In the genomic region with DNA sequence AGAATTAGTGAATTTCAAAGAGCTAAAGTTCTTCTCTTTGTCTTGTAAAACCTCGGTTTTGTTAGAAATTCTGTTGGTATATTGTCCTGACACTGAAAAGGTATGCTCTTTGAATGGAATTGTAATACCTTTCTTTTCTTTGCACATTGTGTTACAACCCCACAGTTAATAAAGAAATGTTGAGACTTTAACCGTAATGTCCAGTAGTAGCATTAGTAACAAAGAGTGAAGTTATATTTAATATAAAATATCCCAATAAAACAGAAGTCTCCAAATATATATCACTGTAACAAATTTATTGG, we compare ENCODE assay signal across 14 cellular contexts.
DNase-seq lines count a peak whose midpoint lies in the region; ATAC-seq, FAIRE-seq and TF ChIP-seq lines count a peak whose summit lies in the region.
"Had no signal": no experiment of that assay in that cellular context is flagged by ENCODE, and none has a peak within 500 bp of the region (broad histone marks: within the 10 kb centered on the region; RNA-seq: fewer than 3 reads in every experiment).

No MANE protein-coding gene starts in this region.

- ATAC-seq in A549 (no peak), HG03565 (IDR thresholded peaks at IDR 0.05; ENCODE audit: unreplicated experiment) (no peak)
- no peak for ATAC-seq in stimulated activated naive CD8-positive, alpha-beta T cell treated with anti-CD3 and anti-CD28 coated beads, Interleukin-15, amount 100 ng/mL, for 72 hours

- H3K4me3 ChIP-seq in A549, result no peak overlapping the region
- H3K4me3 ChIP-seq in GM23248, result no peak overlapping the region
- H3K4me3 ChIP-seq in endothelial cell of umbilical vein (replicated peaks in 1 of 3; ENCODE audit: insufficient read depth in 1 of 3, low read depth in 1 of 3, low read length in 3 of 3), result no peak overlapping the region

- H2AFZ ChIP-seq in GM23248 (no peak overlapping the region), endothelial cell of umbilical vein (ENCODE audit: low read depth, low read length) (no peak overlapping the region)

- TF ChIP-seq POLR2A in A549 (IDR thresholded peaks at IDR 0.05; ENCODE audit: low read length) (no peak), endothelial cell of umbilical vein (IDR thresholded peaks at IDR 0.05; ENCODE audit: low read depth, low read length) (no peak)

- H3K27ac ChIP-seq in A549 (peak overlapping the region; percentile 39 to 74; a peak in 4 of 6 replicates), GM23248 (peak overlapping the region; percentile 75; the same call in 1 of the 2 replicates), RWPE1 (no peak overlapping the region), endothelial cell of umbilical vein (ENCODE audit: insufficient read depth, low read depth, low read length) (no peak overlapping the region)

- no peaks in the 10 kb centered on the region for H3K36me3 ChIP-seq in GM23248 (ENCODE audit: low read depth)
- no peaks in the 10 kb centered on the region for H3K36me3 ChIP-seq in endothelial cell of umbilical vein (ENCODE audit: control insufficient read depth in 2 of 2, extremely low read depth in 1 of 2, insufficient read depth in 2 of 2, low read length in 2 of 2)

- H3K79me2 ChIP-seq in GM23248 (ENCODE audit: insufficient read depth), result peaks cover 77% of the 10 kb centered on the region
- H3K79me2 ChIP-seq in endothelial cell of umbilical vein (ENCODE audit: control insufficient read depth, insufficient read depth, low read length), result no peaks in the 10 kb centered on the region

- no peaks in the 10 kb centered on the region for H3K9me2 ChIP-seq in GM23248 (ENCODE audit: insufficient read depth)
- H3K9me2 ChIP-seq: SK-N-SH had no signal

- no peak for FAIRE-seq in A549 (lab: Jason Lieb, UNC)
- peak; percentile 24 for FAIRE-seq in endothelial cell of umbilical vein (lab: Jason Lieb, UNC)

- TF ChIP-seq RAD21 in A549 (conservative IDR thresholded peaks at IDR 0.05 in 1 of 2, IDR thresholded peaks at IDR 0.05 in 1 of 2), result no peak

- H3K27me3 Mint-ChIP-seq in stimulated activated naive CD8-positive, alpha-beta T cell treated with anti-CD3 and anti-CD28 coated beads, Interleukin-15, amount 100 ng/mL, for 72 hours, result no peaks in the 10 kb centered on the region
- H3K27me3 Mint-ChIP-seq in MCF 10A (ENCODE audit: insufficient read depth, unreplicated experiment), result no peaks in the 10 kb centered on the region
- H3K27me3 Mint-ChIP-seq: CD4-positive, CD25-positive, alpha-beta regulatory T cell; IgD-negative memory B cell had no signal

- H3K27me3 ChIP-seq in GM23248 (replicated peaks; ENCODE audit: insufficient read depth), result no peaks in the 10 kb centered on the region
- H3K27me3 ChIP-seq in endothelial cell of umbilical vein (ENCODE audit: control insufficient read depth in 2 of 2, insufficient read depth in 2 of 2, low read length in 2 of 2), result no peaks in the 10 kb centered on the region

- H3K4me2 ChIP-seq in A549 (peak overlapping the region; percentile 64), GM23248 (ENCODE audit: unreplicated experiment) (peak overlapping the region; percentile 61), endothelial cell of umbilical vein (ENCODE audit: insufficient read depth, low read length) (no peak overlapping the region)
- H3K4me2 ChIP-seq: SK-N-SH had no signal

- BruUV-seq in endothelial cell of umbilical vein (replicated peaks; lab: Mats Ljungman, UMichigan), result no TSS peak
- no TSS peak for BruUV-seq in MCF 10A (replicated peaks; lab: Mats Ljungman, UMichigan)

- H4K20me1 ChIP-seq in GM23248 (ENCODE audit: insufficient read depth) (no peaks in the 10 kb centered on the region), endothelial cell of umbilical vein (replicated peaks; ENCODE audit: control insufficient read depth, extremely low read depth, insufficient read depth, low read length) (no peaks in the 10 kb centered on the region)

- no peak overlapping the region for H3K4me3 Mint-ChIP-seq in stimulated activated naive CD8-positive, alpha-beta T cell treated with anti-CD3 and anti-CD28 coated beads, Interleukin-15, amount 100 ng/mL, for 72 hours
- H3K4me3 Mint-ChIP-seq in MCF 10A (ENCODE audit: unreplicated experiment), result no peak overlapping the region
- H3K4me3 Mint-ChIP-seq: CD4-positive, CD25-positive, alpha-beta regulatory T cell; IgD-negative memory B cell had no signal

- H3K4me1 ChIP-seq in A549 (peaks cover 66% of the 10 kb centered on the region), GM23248 (ENCODE audit: insufficient read depth) (peaks cover 15% of the 10 kb centered on the region), endothelial cell of umbilical vein (ENCODE audit: control insufficient read depth, extremely low read depth, insufficient read depth, low read length) (no peaks in the 10 kb centered on the region)

- TF ChIP-seq CTCF in A549 (IDR thresholded peaks at IDR 0.05) (no peak), RWPE1 (conservative IDR thresholded peaks at IDR 0.05; ENCODE audit: low read depth) (peak; percentile 60; the same call in 1 of the 2 replicates), endothelial cell of umbilical vein (IDR thresholded peaks at IDR 0.05; ENCODE audit: extremely low read depth in 1 of 2, insufficient read depth in 1 of 2, low read depth in 1 of 2, low read length in 2 of 2) (no peak), MCF 10A (IDR thresholded peaks at IDR 0.05; ENCODE audit: unreplicated experiment) (no peak)

- H3K36me3 Mint-ChIP-seq in MCF 10A (ENCODE audit: insufficient read depth, unreplicated experiment), result peaks cover 36% of the 10 kb centered on the region
- H3K36me3 Mint-ChIP-seq: CD4-positive, CD25-positive, alpha-beta regulatory T cell had no signal

- 5% methylated on average over 2 of the region's 2 CpGs for WGBS in A549 (ENCODE audit: missing lambda C conversion rate)
- WGBS in GM23248 (ENCODE audit: low coverage in 1 of 2, low lambda C conversion rate in 2 of 2, missing lambda C conversion rate in 2 of 2), 2 experiments, result 55 to 59% methylated on average over 2 of the region's 2 CpGs

- no peaks in the 10 kb centered on the region for H3K4me1 Mint-ChIP-seq in stimulated activated naive CD8-positive, alpha-beta T cell treated with anti-CD3 and anti-CD28 coated beads, Interleukin-15, amount 100 ng/mL, for 72 hours
- peaks cover 4% of the 10 kb centered on the region for H3K4me1 Mint-ChIP-seq in MCF 10A (ENCODE audit: insufficient read depth, unreplicated experiment)
- H3K4me1 Mint-ChIP-seq: IgD-negative memory B cell had no signal

- CTCF ChIA-PET in A549 (lab: Yijun Ruan, JAX) (interaction anchor here (0.6 to 12.8 kb wide), 42 partner anchors 8 to 781 kb away, joined by 3 to 318 read pairs (median 4); partner anchors contain the start of genes EHBP1 and TMEM17), RWPE1 (lab: Yijun Ruan, JAX) (interaction anchor here (0.5 to 4.9 kb wide), 8 partner anchors 82 to 826 kb away, joined by 3 to 38 read pairs (median 3); no protein-coding TSS in a partner anchor), endothelial cell of umbilical vein (lab: Charles Lee) (interaction anchor here (0.6 to 10.6 kb wide), 27 partner anchors 10 to 856 kb away, joined by 3 to 306 read pairs (median 4); partner anchors contain the start of gene EHBP1), MCF 10A (lab: Yijun Ruan, JAX) (interaction anchor here (0.6 to 12.2 kb wide), 19 partner anchors 13 to 370 kb away, joined by 3 to 266 read pairs (median 4); no protein-coding TSS in a partner anchor)

- H3K9ac ChIP-seq in GM23248 (no peak overlapping the region), endothelial cell of umbilical vein (replicated peaks; ENCODE audit: extremely low read depth, insufficient read depth, low read length) (no peak overlapping the region)
- H3K9ac ChIP-seq: SK-N-SH had no signal

- DNase-seq in A549 (ENCODE audit: low read depth in 1 of 2, low spot score in 1 of 2) (no peak), GM23248 (no peak), RWPE1 (ENCODE audit: low spot score) (no peak), endothelial cell of umbilical vein (ENCODE audit: low read depth, low spot score) (no peak), RKO (ENCODE audit: low spot score) (no peak), MCF 10A (ENCODE audit: unreplicated experiment) (no peak)
- no peak for DNase-seq in stimulated activated naive CD8-positive, alpha-beta T cell treated with anti-CD3 and anti-CD28 coated beads, Interleukin-15, amount 100 ng/mL, for 72 hours
- DNase-seq: DND-41, H7, Right ventricle myocardium superior had no signal

- intact Hi-C loops in endothelial cell of umbilical vein (cut with micrococcal nuclease) (loop anchor here (1.0 to 2.0 kb wide), 5 partner anchors 70 to 857 kb away; partner anchors contain the start of gene EHBP1), MCF 10A (cut with micrococcal nuclease) (loop anchor here (1.0 to 10.0 kb wide), 6 partner anchors 68 to 861 kb away; partner anchors contain the start of gene EHBP1)

- POLR2A ChIA-PET in A549 (lab: Yijun Ruan, JAX), result interaction anchor here (1.2 to 3.2 kb wide), 3 partner anchors 205 to 318 kb away, joined by 3 to 12 read pairs (median 5); partner anchors contain the start of gene TMEM17
- POLR2A ChIA-PET in RWPE1 (lab: Yijun Ruan, JAX; ENCODE audit: low non-redundant PET), result no interaction called here
- POLR2A ChIA-PET in endothelial cell of umbilical vein (lab: Charles Lee), result no interaction called here
- POLR2A ChIA-PET in MCF 10A (lab: Yijun Ruan, JAX), result interaction anchor here (0.6 to 2.5 kb wide), 5 partner anchors 9 to 321 kb away, joined by 3 to 29 read pairs (median 3); partner anchors contain the start of gene TMEM17

- H3K27ac Mint-ChIP-seq in stimulated activated naive CD8-positive, alpha-beta T cell treated with anti-CD3 and anti-CD28 coated beads, Interleukin-15, amount 100 ng/mL, for 72 hours, result no peak overlapping the region
- no peak overlapping the region for H3K27ac Mint-ChIP-seq in MCF 10A (ENCODE audit: low read depth, unreplicated experiment)
- H3K27ac Mint-ChIP-seq: CD4-positive, CD25-positive, alpha-beta regulatory T cell; IgD-negative memory B cell had no signal

- H3K9me1 ChIP-seq in endothelial cell of umbilical vein (replicated peaks; ENCODE audit: control insufficient read depth, extremely low read depth, insufficient read depth, low read length), result no peaks in the 10 kb centered on the region

- peaks cover 34% of the 10 kb centered on the region for H3F3A ChIP-seq in GM23248 (ENCODE audit: insufficient read depth)

- H3K9me3 Mint-ChIP-seq in stimulated activated naive CD8-positive, alpha-beta T cell treated with anti-CD3 and anti-CD28 coated beads, Interleukin-15, amount 100 ng/mL, for 72 hours, result no peaks in the 10 kb centered on the region
- H3K9me3 Mint-ChIP-seq in MCF 10A (ENCODE audit: unreplicated experiment), result no peaks in the 10 kb centered on the region
- H3K9me3 Mint-ChIP-seq: CD4-positive, CD25-positive, alpha-beta regulatory T cell; IgD-negative memory B cell had no signal

- in situ Hi-C loops in GM23248 (cut with MboI), result loop anchor here (10.0 kb wide), 2 partner anchors 321 to 781 kb away; no protein-coding TSS in a partner anchor

- dilution Hi-C loops in endothelial cell of umbilical vein (cut with MboI; ENCODE audit: extremely low pct_ligation_motif_present, low sequenced_read_pairs), result no loop called here

- H3K9me3 ChIP-seq in A549, result peaks cover 4% of the 10 kb centered on the region; the same call in 2 of the 3 replicates
- no peaks in the 10 kb centered on the region for H3K9me3 ChIP-seq in GM23248 (ENCODE audit: low read depth)
- no peaks in the 10 kb centered on the region for H3K9me3 ChIP-seq in endothelial cell of umbilical vein (replicated peaks; ENCODE audit: control insufficient read depth, insufficient read depth, low read length)
- H3K9me3 ChIP-seq: SK-N-SH had no signal

- no peak for TF ChIP-seq EP300 in A549 (IDR thresholded peaks at IDR 0.05)

Comparison
In these comparisons a context has a peak if more than half of its experiments do, and no peak if none do; other contexts are left out.
1. H3K27ac ChIP-seq: peak in A549 (2 of 2) and GM23248 (single experiment); none in RWPE1 (single experiment) and endothelial cell of umbilical vein (single experiment).
2. POLR2A ChIA-PET loops: an anchor here in A549 (1.2 to 3.2 kb wide) and MCF 10A (0.6 to 2.5 kb wide); none called in RWPE1 and endothelial cell of umbilical vein.